In the genomic region with DNA sequence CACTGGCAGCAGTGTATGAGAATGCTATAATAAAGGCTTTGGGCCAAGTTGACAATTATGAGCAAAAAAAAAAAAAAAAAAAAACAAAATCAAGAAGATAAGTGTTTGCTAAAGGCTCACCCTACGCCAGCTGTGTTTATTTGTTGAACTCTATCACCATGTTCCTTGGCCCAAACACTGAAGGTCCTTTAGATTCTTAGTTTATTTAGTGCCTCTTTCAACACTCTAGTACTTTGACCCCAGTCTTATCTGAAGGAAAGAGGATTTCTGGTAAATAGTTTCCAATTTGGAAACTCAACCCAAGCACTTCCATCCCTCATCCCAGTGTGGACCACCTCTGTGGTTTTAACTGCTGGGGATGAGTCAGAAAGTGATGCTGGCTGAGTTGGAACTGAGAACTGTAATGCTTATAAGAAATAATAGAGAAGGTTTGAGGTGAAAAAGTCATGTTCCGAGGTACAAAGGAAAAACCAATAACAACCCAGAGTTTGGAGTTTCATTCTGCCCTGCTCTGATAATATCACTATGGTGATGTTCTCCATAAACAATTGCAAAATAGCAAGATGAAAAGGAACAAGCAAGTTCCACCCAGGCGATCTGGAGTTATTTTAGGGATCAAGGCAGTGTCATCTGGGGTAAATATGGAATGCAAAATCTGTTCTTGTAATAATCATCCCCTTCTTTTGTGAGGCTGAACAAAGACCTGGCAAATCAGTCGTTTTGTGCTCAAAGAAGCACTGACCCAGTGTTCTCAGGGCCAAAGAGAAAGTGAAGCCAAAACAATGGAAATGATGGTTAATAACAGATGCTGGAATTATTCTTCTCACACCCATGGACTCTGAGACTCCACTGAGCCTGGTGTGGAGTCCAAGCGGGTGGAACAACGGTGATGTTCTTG, we compare ENCODE assay signal across 8 cellular contexts. TPM values are rescaled to one million over a fixed set of nuclear protein-coding genes. Genes with fewer than 3 reads are reported as not detected.
DNase-seq lines count a peak whose midpoint lies in the region; ATAC-seq and TF ChIP-seq lines count a peak whose summit lies in the region.

No MANE protein-coding gene starts in this region.

- no peaks in the 10 kb centered on the region for H3K36me3 ChIP-seq in SJCRH30
- H3K36me3 ChIP-seq in heart right ventricle, result no peaks in the 10 kb centered on the region
- H3K36me3 ChIP-seq in skeletal muscle tissue (ENCODE audit: control insufficient read depth in 3 of 3, insufficient read depth in 3 of 3, low read length in 3 of 3), result no peaks in the 10 kb centered on the region
- H3K36me3 ChIP-seq in H7 (replicated peaks; ENCODE audit: control insufficient read depth, insufficient read depth, low read length), result no peaks in the 10 kb centered on the region

- peak; percentile 72 to 91 (median 82) for ATAC-seq in heart right ventricle

- peaks cover 5% of the 10 kb centered on the region for H3K4me1 ChIP-seq in SJCRH30
- peaks cover 9 to 71% (median 45%) of the 10 kb centered on the region in 9 donors for H3K4me1 ChIP-seq in heart right ventricle
- peaks cover 9 to 28% (median 19%) of the 10 kb centered on the region in 3 donors for H3K4me1 ChIP-seq in skeletal muscle tissue (ENCODE audit: control insufficient read depth in 3 of 3, insufficient read depth in 3 of 3, low read length in 3 of 3)

- H3K9ac ChIP-seq in skeletal muscle tissue (ENCODE audit: low read depth in 1 of 3, low read length in 3 of 3), result peak overlapping the region in 1 of 3 donors; percentile 43

- H3K9me3 ChIP-seq in SJCRH30 (replicated peaks), result 0 out of 2 replicates have a peak, but pooled peaks cover 6% of the 10 kb centered on the region
- no peaks in the 10 kb centered on the region for H3K9me3 ChIP-seq in heart right ventricle
- H3K9me3 ChIP-seq in skeletal muscle tissue (ENCODE audit: control insufficient read depth in 3 of 3, low read length in 3 of 3), result no peaks in the 10 kb centered on the region

- no peak overlapping the region for H3K27ac ChIP-seq in SJCRH30
- peak overlapping the region; percentile 62 to 91 (median 84) for H3K27ac ChIP-seq in heart right ventricle
- peak overlapping the region; percentile 76 for H3K27ac ChIP-seq in skeletal muscle tissue (ENCODE audit: low read depth, low read length)

- WGBS in heart right ventricle, 2 donors, result 17 to 28% methylated on average over 6 of the region's 6 CpGs

- no peaks in the 10 kb centered on the region for H3K27me3 ChIP-seq in SJCRH30
- no peaks in the 10 kb centered on the region for H3K27me3 ChIP-seq in heart right ventricle
- H3K27me3 ChIP-seq in skeletal muscle tissue (ENCODE audit: control insufficient read depth in 3 of 3, insufficient read depth in 3 of 3, low read length in 3 of 3), result no peaks in the 10 kb centered on the region
- no peaks in the 10 kb centered on the region for H3K27me3 ChIP-seq in H7 (ENCODE audit: control insufficient read depth, insufficient read depth, low read length)

- DNase-seq in EH (ENCODE audit: low read depth) (peak; percentile 74), SJCRH30 (peak; percentile 17 to 39), heart right ventricle (peak in 1 of 2 donors; percentile 44), H7 (no peak), nucleus accumbens (lab: John Stamatoyannopoulos, UW) (no peak), iPS-NIHi11 (ENCODE audit: low spot score) (no peak), pons (ENCODE audit: low spot score) (no peak)

- no peak for TF ChIP-seq CTCF in heart right ventricle (IDR thresholded peaks at IDR 0.05)

- H3K4me3 ChIP-seq in SJCRH30 (no peak overlapping the region), heart right ventricle (peak overlapping the region in 3 of 10 donors; percentile 2 to 16 (median 2)), skeletal muscle tissue (ENCODE audit: low read length in 3 of 3) (peak overlapping the region in 2 of 3 donors; percentile 15 to 35), H7 (ENCODE audit: insufficient read depth, low read depth, low read length) (no peak overlapping the region)

- intact Hi-C loops in heart right ventricle (cut with DNase I), result loop anchor here in 2 of 10 donors (1.0 to 5.0 kb wide), 3 partner anchors 58 to 137 kb away; partner anchors contain the start of gene NBL1 (in 1 of the 2)

RNA-seq across cellular contexts. Expression of gene CAPZB, which starts 19.7 kb away (rescaled TPM):
- 81.9 and 99.7 TPM in 2 replicates for total RNA-seq in SJCRH30 (2014; rRNA removed; shearing (Covaris generic))
- 100 to 1,000 TPM; 207 to 307 (median 228) TPM for total RNA-seq in heart right ventricle
- polyA plus RNA-seq in heart right ventricle, result 100 to 1,000 TPM; 158 to 236 TPM
- 67.3 TPM for total RNA-seq in skeletal muscle tissue
- 201 and 214 TPM in 2 replicates for total RNA-seq in H7 (2014; rRNA removed; shearing (Covaris generic))

Comparison
In these comparisons a context has a peak if more than half of its experiments do, and no peak if none do; other contexts are left out.
1. DNase-seq: peak in EH (single experiment) and SJCRH30 (2 of 2); none in H7 (single experiment), nucleus accumbens (0 of 56), iPS-NIHi11 (single experiment) and pons (single experiment).
2. H3K4me3 ChIP-seq: peak in skeletal muscle tissue (2 of 3); none in SJCRH30 (single experiment) and H7 (single experiment).